21 cellular contexts compared by ENCODE assay signal in the genomic region with DNA sequence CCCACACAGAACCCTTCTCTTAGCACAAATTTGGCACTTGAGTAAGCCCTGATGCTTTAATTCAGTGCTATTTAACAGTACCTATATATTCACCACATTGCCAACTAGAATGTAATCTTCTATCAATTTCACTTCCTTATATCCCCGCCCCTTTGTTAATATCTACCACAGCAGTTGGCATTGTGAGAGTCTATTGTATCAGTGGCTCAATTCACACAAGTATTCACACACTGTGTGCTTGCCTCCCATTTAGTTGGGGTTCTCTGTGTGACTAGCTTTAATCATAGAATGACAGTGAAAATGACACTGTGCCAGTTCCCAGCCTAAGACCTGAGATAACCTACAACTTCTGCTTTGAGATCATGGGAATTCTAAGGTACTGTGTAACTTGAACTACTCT.
"Had no signal": no experiment of that assay in that cellular context is flagged by ENCODE, and none has a peak within 500 bp of the region (broad histone marks: within the 10 kb centered on the region; RNA-seq: fewer than 3 reads in every experiment).

No MANE protein-coding gene starts in this region.

- H3K4me1 ChIP-seq: SJSA1 had no signal

- H3K27me3 ChIP-seq: SJSA1 had no signal

- H3K9me3 ChIP-seq: SJSA1 had no signal

- FAIRE-seq: RCC 7860 had no signal

- DNase-seq: activated CD4-positive, alpha-beta T cell treated with anti-CD3 and anti-CD28 coated beads for 36 hours; activated CD8-positive, alpha-beta memory T cell treated with anti-CD3 and anti-CD28 coated beads, Interleukin-2, amount 50 U/mL, for 4 hours; activated CD8-positive, alpha-beta T cell treated with anti-CD3 and anti-CD28 coated beads for 36 hours; activated gamma-delta T cell treated with Interleukin-2 at 50 U/mL for 16 hours; activated naive CD4-positive, alpha-beta T cell treated with anti-CD3 and anti-CD28 coated beads, Interleukin-2, amount 10 ng/mL, durations not matched to agents 7 days and 5 days; activated naive CD8-positive, alpha-beta T cell treated with anti-CD3 and anti-CD28 coated beads for 36 hours; activated T-cell treated with anti-CD3 and anti-CD28 coated beads, Interleukin-2, amount 50 U/mL, for 72 hours; anterior cingulate cortex; caudate nucleus; NCI-H1105 treated with DMSO at 0.1 percent for 48 hours; NCI-H1436 treated with DMSO at 0.1 percent for 48 hours; NCI-H187; NCI-H2081; NCI-H446; PC-3; SHP77; SW 1271; WERI-Rb-1 had no signal

- H3K27ac ChIP-seq: SJSA1, WERI-Rb-1 had no signal

- H3K4me3 ChIP-seq: SJSA1 had no signal

- H3K36me3 ChIP-seq: SJSA1, WERI-Rb-1 had no signal

- ATAC-seq: activated CD4-positive, alpha-beta T cell treated with anti-CD3 and anti-CD28 coated beads for 36 hours; activated CD8-positive, alpha-beta T cell treated with anti-CD3 and anti-CD28 coated beads for 36 hours; activated T-cell treated with anti-CD3 and anti-CD28 coated beads, Interleukin-2, amount 50 U/mL, for 72 hours; PC-3; SK-N-SH treated with all-trans-retinoic acid at 6 μM for 48 hours had no signal
